ENCODE assay signal across 27 cellular contexts in the genomic region with DNA sequence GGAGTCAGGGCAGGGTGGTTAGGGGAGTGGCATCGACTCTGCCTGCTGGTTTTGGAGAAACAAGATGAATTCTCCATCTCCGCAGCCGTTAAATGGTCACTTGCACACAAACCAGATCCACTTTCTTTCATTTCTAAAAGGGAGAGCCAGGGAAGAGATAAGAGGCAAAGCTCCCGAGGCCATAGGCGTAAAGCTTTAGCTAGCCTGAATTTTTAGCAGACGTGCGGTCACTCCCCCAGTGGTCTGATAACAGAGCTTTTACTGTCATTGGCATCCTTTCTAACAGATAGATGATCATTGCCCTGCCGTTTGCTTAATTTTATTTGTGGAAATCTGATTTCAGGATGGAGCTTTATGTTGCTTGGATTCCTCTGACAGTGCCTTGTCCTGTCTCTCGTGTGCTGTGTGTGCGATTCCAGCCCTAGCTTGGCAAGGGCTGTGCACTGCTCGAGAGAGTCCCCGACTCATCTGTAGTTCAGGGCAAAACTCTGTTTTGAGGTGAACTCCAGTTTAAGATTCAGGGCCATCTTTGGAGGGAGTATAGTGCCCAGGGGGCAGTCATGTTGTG.
"Had no signal": no experiment of that assay in that cellular context is flagged by ENCODE, and none has a peak within 500 bp of the region (broad histone marks: within the 10 kb centered on the region; RNA-seq: fewer than 3 reads in every experiment).

No MANE protein-coding gene starts in this region.

- H3K4me1 Mint-ChIP-seq: brain; neural crest cell; stimulated activated naive B cell treated with anti-CD40 and anti-IgM and Interleukin-4, amounts not matched to agents 10 μg/mL and 1 μg/mL and 100 μg/mL, for 72 hours had no signal

- H3K4me3 Mint-ChIP-seq: activated naive CD8-positive, alpha-beta T cell; brain; naive thymus-derived CD8-positive, alpha-beta T cell; neural crest cell; stimulated activated naive B cell treated with anti-CD40 and anti-IgM and Interleukin-4, amounts not matched to agents 10 μg/mL and 1 μg/mL and 100 μg/mL, for 72 hours; T-helper 17 cell had no signal

- H3K27ac Mint-ChIP-seq: activated naive CD8-positive, alpha-beta T cell; naive thymus-derived CD8-positive, alpha-beta T cell; stimulated activated naive B cell treated with anti-CD40 and anti-IgM and Interleukin-4, amounts not matched to agents 10 μg/mL and 1 μg/mL and 100 μg/mL, for 72 hours; T-helper 17 cell had no signal

- DNase-seq: activated CD4-positive, alpha-beta T cell treated with anti-CD3 and anti-CD28 coated beads for 4 hours; activated CD4-positive, alpha-beta T cell treated with anti-CD3 and anti-CD28 coated beads, Interleukin-2, amount 50 U/mL, for 4 hours; activated CD8-positive, alpha-beta memory T cell treated with anti-CD3 and anti-CD28 coated beads for 24 hours; activated effector memory CD4-positive, alpha-beta T cell treated with Interleukin-2 at 50 U/mL for 16 hours; activated naive CD4-positive, alpha-beta T cell treated with Interleukin-2 at 50 U/mL for 16 hours; dorsolateral prefrontal cortex; effector memory CD4-positive, alpha-beta T cell; gastrocnemius medialis; hippocampal formation; kidney; left colon; naive thymus-derived CD8-positive, alpha-beta T cell; nucleus accumbens; pancreas; retina; small intestine; stimulated activated CD4-positive, alpha-beta T cell treated with anti-CD3 and anti-CD28 coated beads, Interleukin-15, amount 100 ng/mL, for 24 hours; stimulated activated CD4-positive, alpha-beta T cell treated with anti-CD3 and anti-CD28 coated beads, Interleukin-2, amount 100 ng/mL, for 24 hours; stimulated activated naive B cell treated with anti-CD40 and anti-IgM and Interleukin-4, amounts not matched to agents 10 μg/mL and 1 μg/mL and 100 μg/mL, for 72 hours; stomach; T-helper 17 cell; tibial artery; upper lobe of right lung had no signal

- H3K9me3 Mint-ChIP-seq: brain; naive thymus-derived CD8-positive, alpha-beta T cell; stimulated activated naive B cell treated with anti-CD40 and anti-IgM and Interleukin-4, amounts not matched to agents 10 μg/mL and 1 μg/mL and 100 μg/mL, for 72 hours had no signal

- H3K27me3 Mint-ChIP-seq: activated naive CD8-positive, alpha-beta T cell; naive thymus-derived CD8-positive, alpha-beta T cell; T-helper 17 cell had no signal

- H3K36me3 Mint-ChIP-seq: activated naive CD8-positive, alpha-beta T cell; brain; naive thymus-derived CD8-positive, alpha-beta T cell; stimulated activated naive B cell treated with anti-CD40 and anti-IgM and Interleukin-4, amounts not matched to agents 10 μg/mL and 1 μg/mL and 100 μg/mL, for 72 hours had no signal

- ATAC-seq: gastrocnemius medialis; left colon; naive thymus-derived CD8-positive, alpha-beta T cell; pancreas; sciatic nerve; stimulated activated naive B cell treated with anti-CD40 and anti-IgM and Interleukin-4, amounts not matched to agents 10 μg/mL and 1 μg/mL and 100 μg/mL, for 72 hours; T-helper 17 cell; upper lobe of right lung had no signal
